Comparison of ENCODE assay signal across 14 cellular contexts in genomic region chr7:140541176-140541512, GRCh38.
DNase-seq lines count a peak whose midpoint lies in the region; ATAC-seq and TF ChIP-seq lines count a peak whose summit lies in the region.
"Had no signal": no experiment of that assay in that cellular context is flagged by ENCODE, and none has a peak within 500 bp of the region (broad histone marks: within the 10 kb centered on the region; RNA-seq: fewer than 3 reads in every experiment).

No MANE protein-coding gene starts in this region.

- H3K4me3 ChIP-seq in astrocyte of the cerebellum (ENCODE audit: low read depth, low read length), result peak overlapping the region; percentile 16
- H3K4me3 ChIP-seq in liver (ENCODE audit: low read depth in 1 of 3, low read length in 3 of 3), result no peak overlapping the region
- no peak overlapping the region for H3K4me3 ChIP-seq in gastrocnemius medialis
- no peak overlapping the region for H3K4me3 ChIP-seq in H7 (ENCODE audit: insufficient read depth, low read depth, low read length)
- H3K4me3 ChIP-seq: SK-N-MC had no signal

- no peak for TF ChIP-seq CTCF in astrocyte of the cerebellum (IDR thresholded peaks at IDR 0.05; ENCODE audit: low read depth, low read length, missing control alignments)
- TF ChIP-seq CTCF in liver (IDR thresholded peaks at IDR 0.05; ENCODE audit: low read depth, low read length, missing input control), result no peak
- no peak for TF ChIP-seq CTCF in gastrocnemius medialis (IDR thresholded peaks at IDR 0.05 in 4 of 5, conservative IDR thresholded peaks at IDR 0.05 in 1 of 5)

- H3K27ac ChIP-seq in liver (ENCODE audit: low read depth in 1 of 2, low read length in 2 of 2), result peak overlapping the region; percentile 54 to 79
- H3K27ac ChIP-seq in gastrocnemius medialis, result peak overlapping the region; percentile 57 to 71 (median 66)
- H3K27ac ChIP-seq: SK-N-MC had no signal

- H3K9me3 ChIP-seq in liver (ENCODE audit: control insufficient read depth in 4 of 4, low read length in 3 of 4) (no peaks in the 10 kb centered on the region), gastrocnemius medialis (no peaks in the 10 kb centered on the region)

- H3K36me3 ChIP-seq in liver (ENCODE audit: control insufficient read depth in 4 of 4, insufficient read depth in 3 of 4, low read depth in 1 of 4, low read length in 3 of 4) (no peaks in the 10 kb centered on the region), gastrocnemius medialis (no peaks in the 10 kb centered on the region), H7 (replicated peaks; ENCODE audit: control insufficient read depth, insufficient read depth, low read length) (no peaks in the 10 kb centered on the region; the same call in 1 of the 2 replicates)

- 86% methylated on average over 4 of the region's 4 CpGs for WGBS in liver

- TF ChIP-seq RAD21 in liver (IDR thresholded peaks at IDR 0.05), result no peak

- intact Hi-C loops in gastrocnemius medialis (cut with DNase I; ENCODE audit: low total_unique reads), result loop anchor here (5.0 kb wide), 1 partner anchor 101 kb away; the partner anchor contains the start of gene DENND2A

- H3K4me1 ChIP-seq in liver (ENCODE audit: control insufficient read depth in 4 of 4, insufficient read depth in 4 of 4, low read length in 3 of 4) (peaks cover 0 to 26% (median 15%) of the 10 kb centered on the region in 4 donors), gastrocnemius medialis (peaks cover 6 to 14% of the 10 kb centered on the region in 2 donors)

- POLR2A ChIA-PET in HEK293T (lab: Yijun Ruan, JAX), result no interaction called here

- in situ Hi-C loops in astrocyte of the cerebellum (cut with HindIII; ENCODE audit: low sequenced_read_pairs), result no loop called here
- in situ Hi-C loops in gastrocnemius medialis (cut with MboI; ENCODE audit: low sequenced_read_pairs in 4 of 4), result no loop called here

- H3K9ac ChIP-seq in liver (ENCODE audit: low read depth in 1 of 2, low read length in 2 of 2), result no peak overlapping the region

- CTCF ChIA-PET in HEK293T (lab: Yijun Ruan, JAX), result interaction anchor here (1.4 kb wide), 1 partner anchor 105 kb away, joined by 3 read pairs; no protein-coding TSS in a partner anchor

- H3K27me3 ChIP-seq in liver (ENCODE audit: control insufficient read depth in 4 of 4, insufficient read depth in 4 of 4, low read length in 3 of 4) (no peaks in the 10 kb centered on the region), gastrocnemius medialis (no peaks in the 10 kb centered on the region), H7 (ENCODE audit: control insufficient read depth, insufficient read depth, low read length) (no peaks in the 10 kb centered on the region)

- no peak for ATAC-seq in gastrocnemius medialis
- ATAC-seq in HG03135 (IDR thresholded peaks at IDR 0.05; ENCODE audit: unreplicated experiment), result no peak

- DNase-seq in HEK293T (ENCODE audit: extremely low spot score) (peak; percentile 20), astrocyte of the cerebellum (ENCODE audit: low read depth) (no peak), gastrocnemius medialis (no peak), HT-29 (ENCODE audit: low spot score) (no peak), AG08396 (ENCODE audit: low spot score) (no peak), H7 (no peak)
- DNase-seq: activated CD4-positive, CD25-positive, alpha-beta regulatory T cell treated with anti-CD3 and anti-CD28 coated beads, Interleukin-2, amount 50 U/mL, for 72 hours; activated T-cell treated with anti-CD3 and anti-CD28 coated beads, Interleukin-2, amount 50 U/mL, for 24 hours; aorta; CD4-positive, alpha-beta T cell; GDM1 had no signal

- TF ChIP-seq POLR2A in gastrocnemius medialis (IDR thresholded peaks at IDR 0.05), result no peak

TF ChIP-seq in HEK293T, 16 proteins besides CTCF, POLR2A, EP300 and RAD21:
- TF ChIP-seq NFRKB (IDR thresholded peaks at IDR 0.05) (no peak), FOXK2 (IDR thresholded peaks at IDR 0.05) (no peak), ARNT (IDR thresholded peaks at IDR 0.05) (no peak), L3MBTL2 (conservative IDR thresholded peaks at IDR 0.05) (no peak), SP1 (IDR thresholded peaks at IDR 0.05) (no peak), CTBP1 (IDR thresholded peaks at IDR 0.05; ENCODE audit: borderline replicate concordance) (no peak), TARDBP (IDR thresholded peaks at IDR 0.05) (no peak), ELF4 (IDR thresholded peaks at IDR 0.05) (no peak), ZNF384 (IDR thresholded peaks at IDR 0.05) (no peak), HDGF (IDR thresholded peaks at IDR 0.05; ENCODE audit: borderline replicate concordance) (no peak), PKNOX1 (IDR thresholded peaks at IDR 0.05) (no peak), FOXA1 (IDR thresholded peaks at IDR 0.05) (no peak)

TF ChIP-seq in liver, 16 proteins besides CTCF, POLR2A, EP300 and RAD21:
- TF ChIP-seq GABPA (IDR thresholded peaks at IDR 0.05 in 1 of 2, conservative IDR thresholded peaks at IDR 0.05 in 1 of 2) (no peak), NR2F2 (IDR thresholded peaks at IDR 0.05) (no peak), ATF3 (IDR thresholded peaks at IDR 0.05) (no peak), YY1 (IDR thresholded peaks at IDR 0.05) (no peak), HNF4A (conservative IDR thresholded peaks at IDR 0.05) (no peak), REST (IDR thresholded peaks at IDR 0.05) (no peak), HNF4G (IDR thresholded peaks at IDR 0.05) (no peak), TAF1 (conservative IDR thresholded peaks at IDR 0.05) (no peak), FOXA2 (IDR thresholded peaks at IDR 0.05) (no peak), FOXA1 (IDR thresholded peaks at IDR 0.05) (no peak), EGR1 (IDR thresholded peaks at IDR 0.05; ENCODE audit: low read depth in 2 of 2) (no peak), RXRA (IDR thresholded peaks at IDR 0.05) (no peak), JUND (IDR thresholded peaks at IDR 0.05) (no peak), MAX (IDR thresholded peaks at IDR 0.05) (no peak), ZBTB33 (IDR thresholded peaks at IDR 0.05) (no peak), SP1 (IDR thresholded peaks at IDR 0.05) (no peak)
